8 cellular contexts compared by ENCODE assay signal in genomic region chr7:100119701-100120517, GRCh38. TPM values are rescaled to one million over a fixed set of nuclear protein-coding genes. Genes with fewer than 3 reads are reported as not detected.
DNase-seq lines count a peak whose midpoint lies in the region; ATAC-seq and TF ChIP-seq lines count a peak whose summit lies in the region.

No MANE protein-coding gene starts in this region.

- DNase-seq in Ammon's horn (ENCODE audit: low spot score) (peak; percentile 82), foreskin keratinocyte (no peak), neural progenitor cell (ENCODE audit: low spot score) (peak; percentile 86), suprapubic skin (ENCODE audit: low spot score in 2 of 2) (peak in 1 of 2 donors; percentile 88)
- peak; percentile 90 for DNase-seq in activated effector memory CD4-positive, alpha-beta T cell treated with anti-CD3 and anti-CD28 coated beads, Interleukin-2, amount 50 U/mL, for 16 hours

- H3K9me2 ChIP-seq in OCI-LY1 (ENCODE audit: low read depth, low read length) = no peaks in the 10 kb centered on the region

- H3K27ac ChIP-seq in OCI-LY1 (ENCODE audit: low read depth, low read length, poor library complexity, severe bottlenecking) (peak overlapping the region; percentile 76), foreskin keratinocyte (peak overlapping the region; percentile 83), neural progenitor cell (peak overlapping the region; percentile 98), suprapubic skin (peak overlapping the region; percentile 92)

- H3K4me1 ChIP-seq in OCI-LY1 (ENCODE audit: insufficient read depth, low read length, severe bottlenecking) (peaks cover 34% of the 10 kb centered on the region), foreskin keratinocyte (no peaks in the 10 kb centered on the region), neural progenitor cell (peaks cover 12% of the 10 kb centered on the region), suprapubic skin (peaks cover 25% of the 10 kb centered on the region)

- no peak for TF ChIP-seq POLR2A in suprapubic skin (IDR thresholded peaks at IDR 0.05)

- ATAC-seq in GM18867 (IDR thresholded peaks at IDR 0.05; ENCODE audit: unreplicated experiment) = peak; percentile 53
- peak; percentile 42 for ATAC-seq in HG03103 (IDR thresholded peaks at IDR 0.05; ENCODE audit: low read depth, unreplicated experiment)
- peak; percentile 60 for ATAC-seq in foreskin keratinocyte

- no peak for TF ChIP-seq EP300 in suprapubic skin (IDR thresholded peaks at IDR 0.05)

- no peaks in the 10 kb centered on the region for H4K20me1 ChIP-seq in OCI-LY1 (ENCODE audit: insufficient read depth, low read length)
- H4K20me1 ChIP-seq in neural progenitor cell (ENCODE audit: low read depth) = no peaks in the 10 kb centered on the region

- H3F3A ChIP-seq in OCI-LY1 (ENCODE audit: insufficient read depth, low read length) (no peaks in the 10 kb centered on the region), neural progenitor cell (ENCODE audit: low read depth) (peaks cover 24% of the 10 kb centered on the region)

- H3K9me3 Mint-ChIP-seq in neural progenitor cell = no peaks in the 10 kb centered on the region

- H3K4me1 Mint-ChIP-seq in neural progenitor cell = peaks cover 22% of the 10 kb centered on the region

- peak overlapping the region; percentile 75 for H3K4me3 ChIP-seq in OCI-LY1 (ENCODE audit: low read depth, low read length, poor library complexity, severe bottlenecking)
- peak overlapping the region; percentile 99 for H3K4me3 ChIP-seq in neural progenitor cell
- peak overlapping the region; percentile 86 for H3K4me3 ChIP-seq in suprapubic skin

- H3K9ac ChIP-seq in OCI-LY1 (ENCODE audit: low read length) (peak overlapping the region; percentile 78), neural progenitor cell (peak overlapping the region; percentile 11)

- peak overlapping the region; percentile 100 for H3K27ac Mint-ChIP-seq in neural progenitor cell

- peak overlapping the region; percentile 99 for H3K4me3 Mint-ChIP-seq in neural progenitor cell

- H3K27me3 ChIP-seq in OCI-LY1 (ENCODE audit: insufficient read depth, low read length) (no peaks in the 10 kb centered on the region), foreskin keratinocyte (no peaks in the 10 kb centered on the region), neural progenitor cell (no peaks in the 10 kb centered on the region), suprapubic skin (no peaks in the 10 kb centered on the region)

- H3K36me3 ChIP-seq in OCI-LY1 (ENCODE audit: insufficient read depth, low read length) (peaks cover 11% of the 10 kb centered on the region; the same call in 1 of the 2 replicates), neural progenitor cell (no peaks in the 10 kb centered on the region), suprapubic skin (no peaks in the 10 kb centered on the region)

- H3K9me3 ChIP-seq in OCI-LY1 (ENCODE audit: low read length) = no peaks in the 10 kb centered on the region
- no peaks in the 10 kb centered on the region for H3K9me3 ChIP-seq in neural progenitor cell (ENCODE audit: low read depth)
- no peaks in the 10 kb centered on the region for H3K9me3 ChIP-seq in suprapubic skin

- H3K4me2 ChIP-seq in OCI-LY1 (ENCODE audit: low read length) = peak overlapping the region; percentile 79
- peak overlapping the region; percentile 84 for H3K4me2 ChIP-seq in neural progenitor cell

- H2AFZ ChIP-seq in OCI-LY1 (ENCODE audit: low read length) (no peak overlapping the region), neural progenitor cell (replicated peaks) (peak overlapping the region; percentile 96)

- H3K79me2 ChIP-seq in OCI-LY1 (ENCODE audit: insufficient read depth, low read length) (no peaks in the 10 kb centered on the region), neural progenitor cell (ENCODE audit: low read depth) (peaks cover 34% of the 10 kb centered on the region)

- H3K27me3 Mint-ChIP-seq in neural progenitor cell (ENCODE audit: insufficient read depth, low read depth) = peaks cover 4% of the 10 kb centered on the region

- TF ChIP-seq CTCF in OCI-LY1 (IDR thresholded peaks at IDR 0.05; ENCODE audit: low read length) (no peak), foreskin keratinocyte (conservative IDR thresholded peaks at IDR 0.05) (no peak), neural progenitor cell (IDR thresholded peaks at IDR 0.05) (no peak), suprapubic skin (IDR thresholded peaks at IDR 0.05) (no peak)

- peaks cover 15% of the 10 kb centered on the region for H3K36me3 Mint-ChIP-seq in neural progenitor cell

- WGBS in suprapubic skin = 3% methylated on average over 26 of the region's 29 CpGs

RNA-seq across cellular contexts. Expression of gene CNPY4, which starts 0.5 kb away (rescaled TPM):
- total RNA-seq in foreskin keratinocyte = 10.9 and 13.0 TPM in 2 replicates
- polyA plus RNA-seq in foreskin keratinocyte = 11.7 and 12.1 TPM in 2 replicates
- total RNA-seq in neural progenitor cell (ENCODE audit: low replicate concordance) = 25.8 and 26.7 TPM in 2 replicates
- total RNA-seq in suprapubic skin = 1 to 10 TPM; 4.5 to 7.1 (median 5.4) TPM

RNA-seq across cellular contexts. Expression of gene TAF6, which starts 0.8 kb away (rescaled TPM):
- total RNA-seq in foreskin keratinocyte = 42.7 and 44.0 TPM in 2 replicates
- polyA plus RNA-seq in foreskin keratinocyte = 47.4 and 50.8 TPM in 2 replicates
- total RNA-seq in neural progenitor cell (ENCODE audit: low replicate concordance) = 66.1 and 88.3 TPM in 2 replicates
- 10 to 100 TPM; 31.7 to 59.3 (median 48.9) TPM for total RNA-seq in suprapubic skin

RNA-seq across cellular contexts. Expression of gene MBLAC1, which starts 6.9 kb away (rescaled TPM):
- total RNA-seq in foreskin keratinocyte = 1.3 and 1.4 TPM in 2 replicates
- 1.1 and 1.7 TPM in 2 replicates for polyA plus RNA-seq in foreskin keratinocyte
- total RNA-seq in neural progenitor cell (ENCODE audit: low replicate concordance) = 1.6 and 2.7 TPM in 2 replicates
- 1 to 10 TPM; 2.6 to 6.2 (median 3.6) TPM for total RNA-seq in suprapubic skin

RNA-seq across cellular contexts. Expression of gene AP4M1, which starts 18.5 kb away (rescaled TPM):
- total RNA-seq in foreskin keratinocyte = 20.0 and 20.2 TPM in 2 replicates
- polyA plus RNA-seq in foreskin keratinocyte = 21.2 and 23.9 TPM in 2 replicates
- total RNA-seq in neural progenitor cell (ENCODE audit: low replicate concordance) = 15.3 and 15.4 TPM in 2 replicates
- total RNA-seq in suprapubic skin = 10 to 100 TPM; 16.7 to 33.2 (median 31.8) TPM

RNA-seq across cellular contexts. Expression of gene MCM7, which starts 18.7 kb away (rescaled TPM):
- total RNA-seq in foreskin keratinocyte (207 and 234 TPM in 2 replicates), neural progenitor cell (ENCODE audit: low replicate concordance) (206 and 297 TPM in 2 replicates), suprapubic skin (10 to 100 TPM; 43.8 to 97.0 (median 51.8) TPM)
- 165 and 195 TPM in 2 replicates for polyA plus RNA-seq in foreskin keratinocyte

Comparison
In these comparisons a context has a peak if more than half of its experiments do, and no peak if none do; other contexts are left out.
1. DNase-seq: peak in Ammon's horn (single experiment), activated effector memory CD4-positive, alpha-beta T cell treated with anti-CD3 and anti-CD28 coated beads, Interleukin-2, amount 50 U/mL, for 16 hours (single experiment) and neural progenitor cell (single experiment); none in foreskin keratinocyte (0 of 2).
2. Peak in every context shown above with its lines, with median percentiles within 50 percentile points of each other: ATAC-seq, H3K27ac ChIP-seq and H3K4me3 ChIP-seq.